Comparison of ENCODE assay signal across 8 cellular contexts in genomic region chr10:119207713-119208552, GRCh38. TPM values are rescaled to one million over a fixed set of nuclear protein-coding genes. Genes with fewer than 3 reads are reported as not detected.
DNase-seq lines count a peak whose midpoint lies in the region; ATAC-seq, FAIRE-seq and TF ChIP-seq lines count a peak whose summit lies in the region.

No MANE protein-coding gene starts in this region.

- H3K36me3 ChIP-seq in CD8-positive, alpha-beta T cell (ENCODE audit: insufficient read depth, low read length): no peaks in the 10 kb centered on the region
- peaks cover 11% of the 10 kb centered on the region for H3K36me3 ChIP-seq in MG63
- H3K36me3 ChIP-seq in lung (ENCODE audit: control insufficient read depth in 2 of 2, insufficient read depth in 2 of 2, low read length in 2 of 2): peaks cover 0 to 1% of the 10 kb centered on the region in 2 donors

- no peak for FAIRE-seq in D721Med (lab: Jason Lieb, UNC)

- H3K4me1 ChIP-seq in CD8-positive, alpha-beta T cell (ENCODE audit: insufficient read depth, low read length): peaks cover 42% of the 10 kb centered on the region
- H3K4me1 ChIP-seq in lung (ENCODE audit: control insufficient read depth in 2 of 2, insufficient read depth in 2 of 2, low read length in 2 of 2): peaks cover 0 to 13% of the 10 kb centered on the region in 2 donors

- TF ChIP-seq CTCF in CD8-positive, alpha-beta T cell (IDR thresholded peaks at IDR 0.05): no peak
- no peak for TF ChIP-seq CTCF in lung (IDR thresholded peaks at IDR 0.05; ENCODE audit: control extremely low read depth, extremely low read depth)
- TF ChIP-seq CTCF in D721Med (IDR thresholded peaks at IDR 0.05; ENCODE audit: insufficient read depth, missing control alignments): no peak

- peak in 6 of 7 experiments; percentile 20 to 70 (median 34) for DNase-seq in CD8-positive, alpha-beta T cell
- peak; percentile 59 for DNase-seq in MG63
- peak; percentile 30 for DNase-seq in activated CD4-positive, alpha-beta T cell treated with anti-CD3 and anti-CD28 coated beads, Interleukin-2, amount 50 U/mL, for 1 hour
- DNase-seq in effector CD8-positive, alpha-beta T cell (lab: John Stamatoyannopoulos, UW): peak; percentile 22
- DNase-seq in lung (ENCODE audit: low spot score): peak; percentile 44
- DNase-seq in stimulated activated CD8-positive, alpha-beta memory T cell treated with anti-CD3 and anti-CD28 coated beads, Interleukin-2, amount 100 ng/mL, for 48 hours (ENCODE audit: low read depth in 2 of 2): peak; percentile 15 to 23
- no peak for DNase-seq in D721Med (ENCODE audit: insufficient read length, low spot score)

- 0% methylated on average over 54 to 62 of the region's 62 CpGs for WGBS in lung, 2 donors

- H3K27ac ChIP-seq in CD8-positive, alpha-beta T cell (ENCODE audit: low read depth, low read length): peak overlapping the region; percentile 41
- peak overlapping the region; percentile 90 to 94 for H3K27ac ChIP-seq in lung (ENCODE audit: low read depth in 1 of 2, low read length in 1 of 2)

- H3K4me3 ChIP-seq in CD8-positive, alpha-beta T cell (ENCODE audit: low read depth, low read length): peak overlapping the region; percentile 77
- peak overlapping the region; percentile 65 for H3K4me3 ChIP-seq in MG63
- peak overlapping the region; percentile 95 for H3K4me3 ChIP-seq in lung

- peaks cover 4% of the 10 kb centered on the region for H3K36me3 Mint-ChIP-seq in CD8-positive, alpha-beta T cell

- peak overlapping the region; percentile 99 for H3K4me3 Mint-ChIP-seq in CD8-positive, alpha-beta T cell

- H3K4me1 Mint-ChIP-seq in CD8-positive, alpha-beta T cell (ENCODE audit: low read depth): peaks cover 50% of the 10 kb centered on the region

- no peaks in the 10 kb centered on the region for H3K27me3 ChIP-seq in CD8-positive, alpha-beta T cell (ENCODE audit: insufficient read depth, low read length)
- no peaks in the 10 kb centered on the region for H3K27me3 ChIP-seq in MG63
- H3K27me3 ChIP-seq in lung (ENCODE audit: control insufficient read depth, insufficient read depth): no peaks in the 10 kb centered on the region

- H3K27ac Mint-ChIP-seq in CD8-positive, alpha-beta T cell: peak overlapping the region; percentile 93

- no peaks in the 10 kb centered on the region for H3K9me3 Mint-ChIP-seq in CD8-positive, alpha-beta T cell

- no peaks in the 10 kb centered on the region for H3K27me3 Mint-ChIP-seq in CD8-positive, alpha-beta T cell (ENCODE audit: low read depth)

- intact Hi-C loops in CD8-positive, alpha-beta T cell (cut with DNase I, micrococcal nuclease): loop anchor here (1.0 to 10.0 kb wide), 14 partner anchors 29 to 664 kb away; partner anchors contain the start of genes MCMBP (in 2 of the 2), PRDX3 (in 2 of the 2), SFXN4 (in 2 of the 2) and TIAL1 (in 2 of the 2)

- no peaks in the 10 kb centered on the region for H3K9me3 ChIP-seq in CD8-positive, alpha-beta T cell (ENCODE audit: low read length)
- H3K9me3 ChIP-seq in MG63 (no peaks in the 10 kb centered on the region), lung (ENCODE audit: control insufficient read depth in 2 of 2, insufficient read depth in 1 of 2, low read length in 1 of 2) (no peaks in the 10 kb centered on the region)

- POLR2A ChIA-PET in CD8-positive, alpha-beta T cell (lab: Charles Lee): interaction anchor here (0.5 to 3.4 kb wide), 9 partner anchors 29 to 365 kb away, joined by 3 to 20 read pairs (median 4); partner anchors contain the start of genes DENND10, RGS10 and SFXN4

- CTCF ChIA-PET in CD8-positive, alpha-beta T cell (lab: Charles Lee): interaction anchor here (0.7 to 4.9 kb wide), 26 partner anchors 10 to 664 kb away, joined by 3 to 86 read pairs (median 6); partner anchors contain the start of gene RGS10

- ATAC-seq in CD8-positive, alpha-beta T cell: no peak
- peak; percentile 12 for ATAC-seq in GM21717 (IDR thresholded peaks at IDR 0.05; ENCODE audit: unreplicated experiment)
- ATAC-seq in lung (ENCODE audit: insufficient read depth, low FRiP score): peak; percentile 1

RNA-seq across cellular contexts. Expression of gene GRK5, which starts 0.6 kb away (rescaled TPM):
- 10 to 100 TPM; 15.6 to 16.2 TPM for total RNA-seq in CD8-positive, alpha-beta T cell
- 18.3 and 22.8 TPM in 2 replicates for total RNA-seq in MG63 (2014; rRNA removed; shearing (Covaris generic); ENCODE audit: low replicate concordance)
- 10 to 100 TPM; 42.7 to 43.1 TPM for total RNA-seq in lung
- polyA plus RNA-seq in lung: 10 to 100 TPM; 18.5 to 37.9 TPM

RNA-seq across cellular contexts. Expression of gene PRDX3, which starts 29.3 kb away (rescaled TPM):
- total RNA-seq in CD8-positive, alpha-beta T cell: 10 to 100 TPM in 1 of 2 experiments, 1 to 10 TPM in 1; 7.6 to 11.7 TPM
- total RNA-seq in MG63 (2014; rRNA removed; shearing (Covaris generic); ENCODE audit: low replicate concordance): 203 and 261 TPM in 2 replicates
- 100 to 1,000 TPM in 1 of 2 donors, 10 to 100 TPM in 1; 99.9 to 118 TPM for total RNA-seq in lung
- polyA plus RNA-seq in lung: 100 to 1,000 TPM in 1 of 2 donors, 10 to 100 TPM in 1; 84.1 to 155 TPM

RNA-seq across cellular contexts. Expression of gene SFXN4, which starts 42.4 kb away (rescaled TPM):
- total RNA-seq in CD8-positive, alpha-beta T cell: 10 to 100 TPM; 10.5 to 10.8 TPM
- total RNA-seq in MG63 (2014; rRNA removed; shearing (Covaris generic); ENCODE audit: low replicate concordance): 24.4 and 28.6 TPM in 2 replicates
- 10 to 100 TPM; 10.6 to 22.0 TPM for total RNA-seq in lung
- 10 to 100 TPM; 22.1 to 40.4 TPM for polyA plus RNA-seq in lung

Comparison
In these comparisons a context has a peak if more than half of its experiments do, and no peak if none do; other contexts are left out.
1. RNA of gene PRDX3, which starts 29.3 kb away (total RNA-seq): 203 to 261 TPM in MG63 and 99.9 to 118 TPM in lung; 7.6 to 11.7 TPM in CD8-positive, alpha-beta T cell; every median in the first group is over 4 times any median in the second.
2. Peak in every context shown above with its lines, with median percentiles within 50 percentile points of each other: H3K4me3 ChIP-seq.